Comparison of ENCODE assay signal across 9 cellular contexts in the genomic region with DNA sequence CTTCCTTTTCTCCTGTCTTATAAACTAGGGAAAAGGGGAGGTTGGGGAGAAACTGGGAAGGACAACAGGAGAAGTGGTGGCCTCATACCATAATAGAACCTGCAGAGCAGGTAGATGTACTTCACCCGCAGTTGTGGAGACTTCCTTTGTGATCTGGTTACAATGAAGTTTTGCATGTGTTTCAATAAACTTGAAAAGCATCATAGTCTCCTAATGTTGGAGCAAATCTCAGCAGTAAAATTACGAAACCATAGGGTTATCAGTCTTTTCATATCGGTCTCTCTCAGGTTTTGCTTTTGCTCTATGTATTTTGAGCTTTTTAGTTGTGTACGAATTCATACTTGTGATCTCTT. TPM values are rescaled to one million over a fixed set of nuclear protein-coding genes. Genes with fewer than 3 reads are reported as not detected.
DNase-seq lines count a peak whose midpoint lies in the region; ATAC-seq and TF ChIP-seq lines count a peak whose summit lies in the region.
"Had no signal": no experiment of that assay in that cellular context is flagged by ENCODE, and none has a peak within 500 bp of the region (broad histone marks: within the 10 kb centered on the region; RNA-seq: fewer than 3 reads in every experiment).

No MANE protein-coding gene starts in this region.

- no peaks in the 10 kb centered on the region; the same call in 1 of the 2 replicates for H4K20me1 ChIP-seq in Karpas-422 (ENCODE audit: insufficient read depth, low read depth, low read length)

- in situ Hi-C loops in transverse colon (cut with MboI; ENCODE audit: low pct_ligation_motif_present in 1 of 4, low pct_unique_long_range_greater_than_20kb in 1 of 4, low sequenced_read_pairs in 3 of 4), result no loop called here

- H3K27me3 ChIP-seq in CD8-positive, alpha-beta T cell (ENCODE audit: insufficient read depth, low read length), result no peaks in the 10 kb centered on the region
- H3K27me3 ChIP-seq in Karpas-422 (ENCODE audit: low read length) (no peaks in the 10 kb centered on the region), duodenal mucosa (ENCODE audit: control insufficient read depth in 1 of 2, insufficient read depth in 2 of 2, low read length in 2 of 2) (no peaks in the 10 kb centered on the region), neuronal stem cell (ENCODE audit: control insufficient read depth in 3 of 3, insufficient read depth in 3 of 3, low read depth in 1 of 3, low read length in 3 of 3) (peaks cover 0 to 12% (median 0%) of the 10 kb centered on the region in 3 experiments), transverse colon (no peaks in the 10 kb centered on the region)

- no peak for TF ChIP-seq CTCF in CD8-positive, alpha-beta T cell (IDR thresholded peaks at IDR 0.05)
- TF ChIP-seq CTCF in transverse colon (IDR thresholded peaks at IDR 0.05), result no peak

- POLR2A ChIA-PET in CD8-positive, alpha-beta T cell (lab: Charles Lee), result interaction anchor here (1.1 kb wide), 1 partner anchor 96 kb away, joined by 5 read pairs; no protein-coding TSS in a partner anchor

- H3K27me3 Mint-ChIP-seq in CD8-positive, alpha-beta T cell (ENCODE audit: low read depth), result no peaks in the 10 kb centered on the region

- no peak overlapping the region for H3K18ac ChIP-seq in neuronal stem cell (ENCODE audit: low read length)

- H3K27ac Mint-ChIP-seq in CD8-positive, alpha-beta T cell, result no peak overlapping the region

- no peak for DNase-seq in CD8-positive, alpha-beta T cell
- DNase-seq in Karpas-422 (no peak), neuronal stem cell (ENCODE audit: low spot score) (no peak), transverse colon (no peak), DMS79 (lab: John Stamatoyannopoulos, UW) (no peak), HPDE6-E6E7 (ENCODE audit: extremely low spot score) (no peak), KG1 (lab: John Stamatoyannopoulos, UW) (no peak)
- DNase-seq: spleen had no signal

- H2AFZ ChIP-seq in Karpas-422 (ENCODE audit: low read length) (no peak overlapping the region), neuronal stem cell (ENCODE audit: low read length) (peak overlapping the region; percentile 91)

- no peaks in the 10 kb centered on the region for H3K9me3 Mint-ChIP-seq in CD8-positive, alpha-beta T cell

- H3K9me2 ChIP-seq in Karpas-422 (replicated peaks; ENCODE audit: insufficient read depth, low read length), result no peaks in the 10 kb centered on the region

- H3K4me3 Mint-ChIP-seq in CD8-positive, alpha-beta T cell, result peak overlapping the region; percentile 83

- H2BK15ac ChIP-seq in neuronal stem cell (ENCODE audit: low read length), result no peak overlapping the region

- TF ChIP-seq POLR2A in transverse colon (IDR thresholded peaks at IDR 0.05), result no peak

- H3K4me1 ChIP-seq in CD8-positive, alpha-beta T cell (ENCODE audit: insufficient read depth, low read length), result peaks cover 5% of the 10 kb centered on the region
- H3K4me1 ChIP-seq in Karpas-422 (ENCODE audit: low read length) (peaks cover 12% of the 10 kb centered on the region), duodenal mucosa (ENCODE audit: control insufficient read depth in 1 of 2, insufficient read depth in 2 of 2, low read length in 2 of 2) (peaks cover 4 to 15% of the 10 kb centered on the region in 2 donors), neuronal stem cell (ENCODE audit: control insufficient read depth in 2 of 2, insufficient read depth in 1 of 2, low read depth in 1 of 2, low read length in 2 of 2) (peaks cover 6 to 17% of the 10 kb centered on the region in 2 donors), transverse colon (peaks cover 7 to 18% (median 13%) of the 10 kb centered on the region in 4 donors)

- H3K79me2 ChIP-seq in Karpas-422 (ENCODE audit: low read length), result no peaks in the 10 kb centered on the region

- H3K14ac ChIP-seq in neuronal stem cell (ENCODE audit: low read length), result no peak overlapping the region

- H3K9ac ChIP-seq in Karpas-422 (ENCODE audit: low read length) (no peak overlapping the region), duodenal mucosa (ENCODE audit: low read depth in 1 of 2, low read length in 2 of 2) (no peak overlapping the region), neuronal stem cell (ENCODE audit: low read depth, low read length, poor library complexity) (no peak overlapping the region)

- H3K23ac ChIP-seq in neuronal stem cell (ENCODE audit: low read depth, low read length, poor library complexity), result no peak overlapping the region

- ATAC-seq in CD8-positive, alpha-beta T cell, result no peak

- no CpG with 5 or more reads among the region's 4 CpGs for WGBS in neuronal stem cell (ENCODE audit: extremely low coverage in 2 of 2, insufficient read length in 2 of 2, insufficient replicate concordance in 1 of 2), 2 donors
- WGBS in transverse colon (ENCODE audit: low coverage in 1 of 2), 2 donors, result 41 to 47% methylated on average over 4 of the region's 4 CpGs

- intact Hi-C loops in CD8-positive, alpha-beta T cell (cut with DNase I, micrococcal nuclease), result loop anchor here (2.0 to 10.0 kb wide), 4 partner anchors 386 to 657 kb away; a partner anchor contains a TSS
- intact Hi-C loops in transverse colon (cut with DNase I; ENCODE audit: low total_unique reads), result no loop called here

- no peaks in the 10 kb centered on the region for H3K9me3 ChIP-seq in CD8-positive, alpha-beta T cell (ENCODE audit: low read length)
- no peaks in the 10 kb centered on the region for H3K9me3 ChIP-seq in Karpas-422 (ENCODE audit: low read length)
- no peaks in the 10 kb centered on the region for H3K9me3 ChIP-seq in duodenal mucosa (ENCODE audit: control insufficient read depth in 1 of 2, low read length in 2 of 2)
- no peaks in the 10 kb centered on the region for H3K9me3 ChIP-seq in neuronal stem cell (replicated peaks in 1 of 2; ENCODE audit: control insufficient read depth in 2 of 2, insufficient read depth in 1 of 2, low read depth in 1 of 2, low read length in 2 of 2)
- no peaks in the 10 kb centered on the region for H3K9me3 ChIP-seq in transverse colon
- H3K9me3 ChIP-seq: spleen had no signal

- H3K36me3 ChIP-seq in CD8-positive, alpha-beta T cell (ENCODE audit: insufficient read depth, low read length), result no peaks in the 10 kb centered on the region
- no peaks in the 10 kb centered on the region for H3K36me3 ChIP-seq in Karpas-422 (ENCODE audit: insufficient read depth, low read length)
- H3K36me3 ChIP-seq in duodenal mucosa (ENCODE audit: control insufficient read depth in 1 of 2, insufficient read depth in 2 of 2, low read length in 2 of 2), result no peaks in the 10 kb centered on the region
- H3K36me3 ChIP-seq in neuronal stem cell (replicated peaks in 1 of 2; ENCODE audit: control insufficient read depth in 2 of 2, insufficient read depth in 2 of 2, low read length in 2 of 2), result no peaks in the 10 kb centered on the region
- H3K36me3 ChIP-seq in transverse colon, result no peaks in the 10 kb centered on the region
- H3K36me3 ChIP-seq: spleen had no signal

- H2AK5ac ChIP-seq in neuronal stem cell (ENCODE audit: low read depth, low read length), result no peak overlapping the region

- H3K4me1 Mint-ChIP-seq in CD8-positive, alpha-beta T cell (ENCODE audit: low read depth), result peaks cover 14% of the 10 kb centered on the region

- CTCF ChIA-PET in CD8-positive, alpha-beta T cell (lab: Charles Lee), result interaction anchor here (0.8 to 1.4 kb wide), 2 partner anchors 96 to 140 kb away, joined by 3 to 4 read pairs; a partner anchor contains a TSS

- no peaks in the 10 kb centered on the region for H3K36me3 Mint-ChIP-seq in CD8-positive, alpha-beta T cell

- no peak overlapping the region for H2BK12ac ChIP-seq in neuronal stem cell (ENCODE audit: low read length)

- no peak overlapping the region for H4K91ac ChIP-seq in neuronal stem cell (ENCODE audit: low read depth, low read length, poor library complexity)

- no peaks in the 10 kb centered on the region for H3K79me1 ChIP-seq in neuronal stem cell (ENCODE audit: low read depth, low read length)

- H4K8ac ChIP-seq in neuronal stem cell (ENCODE audit: low read depth, low read length), result no peak overlapping the region

- no peak overlapping the region for H3K4ac ChIP-seq in neuronal stem cell (ENCODE audit: low read length)

- H3K4me2 ChIP-seq in Karpas-422 (ENCODE audit: low read depth, low read length, poor library complexity, severe bottlenecking) (peak overlapping the region; percentile 61), neuronal stem cell (ENCODE audit: insufficient read depth, low read length, poor library complexity, severe bottlenecking) (peak overlapping the region; percentile 66)

- H2BK5ac ChIP-seq in neuronal stem cell (ENCODE audit: low read length), result no peak overlapping the region

- peak overlapping the region; percentile 35 for H3K4me3 ChIP-seq in CD8-positive, alpha-beta T cell (ENCODE audit: low read depth, low read length)
- H3K4me3 ChIP-seq in Karpas-422 (ENCODE audit: low read length), result peak overlapping the region; percentile 52; the same call in 1 of the 2 replicates
- H3K4me3 ChIP-seq in duodenal mucosa (ENCODE audit: low read depth in 1 of 2, low read length in 2 of 2), result peak overlapping the region; percentile 55 to 60
- H3K4me3 ChIP-seq in neuronal stem cell (ENCODE audit: low read length in 2 of 2), result peak overlapping the region in 1 of 2 donors; percentile 58
- peak overlapping the region in 1 of 4 donors; percentile 57 for H3K4me3 ChIP-seq in transverse colon

- no peak for TF ChIP-seq EP300 in transverse colon (IDR thresholded peaks at IDR 0.05; ENCODE audit: low read depth)

- H3K27ac ChIP-seq in CD8-positive, alpha-beta T cell (ENCODE audit: low read depth, low read length), result no peak overlapping the region
- H3K27ac ChIP-seq in Karpas-422 (ENCODE audit: low read length) (no peak overlapping the region), duodenal mucosa (ENCODE audit: low read depth, low read length) (no peak overlapping the region), neuronal stem cell (replicated peaks; ENCODE audit: low read length) (no peak overlapping the region), transverse colon (no peak overlapping the region)

- H2BK120ac ChIP-seq in neuronal stem cell (ENCODE audit: low read depth, low read length), result no peak overlapping the region

RNA-seq across cellular contexts. Expression of a gene that starts 30.5 kb away (rescaled TPM):
- total RNA-seq in CD8-positive, alpha-beta T cell, result under 1 TPM in 1 of 2 experiments, not detected in 1; 0.30 TPM
- total RNA-seq in Karpas-422 (2014; rRNA removed; shearing (Covaris generic); ENCODE audit: low replicate concordance), result 0.14 and 0.19 TPM in 2 replicates
- 1.3 TPM for polyA plus RNA-seq in neuronal stem cell (2013, experiment 1 of 2)
- polyA plus RNA-seq in neuronal stem cell (2013, experiment 2 of 2), result 1.4 TPM
- total RNA-seq in transverse colon, result 100 to 1,000 TPM in 1 of 4 donors, 10 to 100 TPM in 3; 37.2 to 202 (median 71.0) TPM

Comparison
In these comparisons a context has a peak if more than half of its experiments do, and no peak if none do; other contexts are left out.
1. RNA of a gene that starts 30.5 kb away (total RNA-seq): 37.2 to 202 TPM in transverse colon; 0.30 TPM in CD8-positive, alpha-beta T cell and 0.14 to 0.19 TPM in Karpas-422; every median in the first group is over 10 times any median in the second.